8 cellular contexts compared by ENCODE assay signal in genomic region chr15:41558400-41559238, GRCh38. TPM values are rescaled to one million over a fixed set of nuclear protein-coding genes. Genes with fewer than 3 reads are reported as not detected.
DNase-seq lines count a peak whose midpoint lies in the region; ATAC-seq, FAIRE-seq and TF ChIP-seq lines count a peak whose summit lies in the region.

TSS of gene TYRO3 (plus strand) at chr15:41559212. CDS start at chr15:41559258, 46 bp downstream.

- TF ChIP-seq CTCF in IMR-90 (conservative IDR thresholded peaks at IDR 0.05; ENCODE audit: low read depth, low read length), result 0 out of 2 replicates have a peak, but pooled peaks have one; percentile 12
- no peak for TF ChIP-seq CTCF in bronchial epithelial cell (IDR thresholded peaks at IDR 0.05; ENCODE audit: insufficient read depth, low read length, severe bottlenecking)
- peak in 1 of 3 experiments; percentile 34 for TF ChIP-seq CTCF in keratinocyte (optimal IDR thresholded peaks at IDR 0.05 in 1 of 3, IDR thresholded peaks at IDR 0.05 in 1 of 3, conservative IDR thresholded peaks at IDR 0.05 in 1 of 3; ENCODE audit: extremely low read depth in 1 of 3, insufficient read depth in 2 of 3, low read length in 3 of 3)

- H3K4me3 ChIP-seq in IMR-90 (ENCODE audit: insufficient read depth, low read depth, low read length) (peak within 1 kb of the TSS; percentile 62), bronchial epithelial cell (ENCODE audit: low read depth, low read length) (peak within 1 kb of the TSS; percentile 51), keratinocyte (ENCODE audit: control insufficient read depth in 2 of 3, extremely low read depth in 1 of 3, insufficient read depth in 2 of 3, low read depth in 1 of 3, low read length in 3 of 3) (peak within 1 kb of the TSS; percentile 44 to 60 (median 46))

- peak within 1 kb of the TSS; percentile 86 for H3K4ac ChIP-seq in IMR-90 (ENCODE audit: low read depth, low read length)

- DNase-seq in DMS53 treated with DMSO at 0.1 percent for 48 hours (lab: John Stamatoyannopoulos, UW; ENCODE audit: unreplicated experiment) (peak; percentile 12), IMR-90 (no peak), bronchial epithelial cell (ENCODE audit: low read depth) (no peak), keratinocyte (ENCODE audit: low read depth, low spot score) (no peak), Kasumi-1 (lab: John Stamatoyannopoulos, UW) (no peak)
- peak; percentile 38 for DNase-seq in activated CD4-positive, CD25-positive, alpha-beta regulatory T cell treated with anti-CD3 and anti-CD28 coated beads, Interleukin-2, amount 50 U/mL, for 16 hours (ENCODE audit: low read depth, low spot score)
- peak; percentile 74 for DNase-seq in stimulated activated CD4-positive, alpha-beta T cell treated with anti-CD3 and anti-CD28 coated beads, Interleukin-12 subunit alpha, Interleukin-12 subunit beta, amount 100 ng/mL, for 4 hours

- peaks cover 13% of the 10 kb centered on the region; the same call in 1 of the 2 replicates for H4K20me1 ChIP-seq in IMR-90 (ENCODE audit: insufficient read depth, low read length)
- no peaks in the 10 kb centered on the region for H4K20me1 ChIP-seq in keratinocyte (ENCODE audit: control insufficient read depth, extremely low read depth, insufficient read depth, low read length)

- peak within 1 kb of the TSS; percentile 50 for H3K14ac ChIP-seq in IMR-90 (replicated peaks; ENCODE audit: low read depth, low read length)

- H2BK15ac ChIP-seq in IMR-90 (ENCODE audit: low read depth, low read length), result peak within 1 kb of the TSS; percentile 19; the same call in 1 of the 3 replicates

- TF ChIP-seq RAD21 in IMR-90 (IDR thresholded peaks at IDR 0.05; ENCODE audit: low read length), result no peak

- FAIRE-seq in bronchial epithelial cell (lab: Jason Lieb, UNC) (no peak), keratinocyte (lab: Jason Lieb, UNC) (no peak)

- no peak within 1 kb of the TSS; the same call in 1 of the 2 replicates for H2BK20ac ChIP-seq in IMR-90 (ENCODE audit: low read depth, low read length)

- no peak for TF ChIP-seq POLR2A in IMR-90 (IDR thresholded peaks at IDR 0.05; ENCODE audit: low read depth, low read length)

- ATAC-seq in IMR-90 (ENCODE audit: low read depth) (peak; percentile 82), GM21723 (IDR thresholded peaks at IDR 0.05; ENCODE audit: unreplicated experiment) (no peak)

- peak within 1 kb of the TSS; percentile 49; the same call in 1 of the 2 replicates for H4K91ac ChIP-seq in IMR-90 (ENCODE audit: insufficient read depth, low read depth, low read length)

- peak within 1 kb of the TSS; percentile 43 for H2AK5ac ChIP-seq in IMR-90 (ENCODE audit: low read depth, low read length)

- peak within 1 kb of the TSS; percentile 10 for H3K56ac ChIP-seq in IMR-90 (ENCODE audit: extremely low read depth, insufficient read depth, low read length)

- intact Hi-C loops in IMR-90 (cut with micrococcal nuclease), result loop anchor here (5.0 to 10.0 kb wide), 3 partner anchors 44 to 186 kb away; no protein-coding TSS in a partner anchor

- peak within 1 kb of the TSS; percentile 31; the same call in 1 of the 2 replicates for H3K27ac ChIP-seq in IMR-90 (ENCODE audit: insufficient read depth, low read length)
- H3K27ac ChIP-seq in keratinocyte (ENCODE audit: control insufficient read depth, insufficient read depth, low read length), result no peak within 1 kb of the TSS

- H3K4me1 ChIP-seq in IMR-90 (ENCODE audit: control insufficient read depth, insufficient read depth, low read length), result peaks cover 27% of the 10 kb centered on the region
- peaks cover 11% of the 10 kb centered on the region for H3K4me1 ChIP-seq in keratinocyte (ENCODE audit: control insufficient read depth, extremely low read depth, insufficient read depth, low read length)

- CTCF ChIA-PET in IMR-90 (lab: Yijun Ruan, JAX), result interaction anchor here (0.7 to 1.2 kb wide), 9 partner anchors 10 to 473 kb away, joined by 3 to 8 read pairs (median 4); partner anchors contain the start of gene MAPKBP1

- in situ Hi-C loops in IMR-90 (cut with MboI; ENCODE audit: low sequenced_read_pairs), result no loop called here

- POLR2A ChIA-PET in IMR-90 (lab: Charles Lee; ENCODE audit: unreplicated experiment), result no interaction called here

- peaks cover 16% of the 10 kb centered on the region; the same call in 1 of the 2 replicates for H3K9me1 ChIP-seq in IMR-90 (ENCODE audit: insufficient read depth, low read length)
- no peaks in the 10 kb centered on the region for H3K9me1 ChIP-seq in keratinocyte (ENCODE audit: control insufficient read depth, extremely low read depth, insufficient read depth, low read length)

- H3K79me1 ChIP-seq in IMR-90 (ENCODE audit: low read depth in 1 of 2, low read length in 2 of 2), result peaks cover 8 to 22% of the 10 kb centered on the region in 2 experiments

- peak within 1 kb of the TSS; percentile 43 for H2BK5ac ChIP-seq in IMR-90 (ENCODE audit: low read depth, low read length, poor library complexity, severe bottlenecking)

- no TSS peak for BruUV-seq in IMR-90 (replicated peaks; lab: Mats Ljungman, UMichigan)

- H4K8ac ChIP-seq in IMR-90 (ENCODE audit: low read depth in 2 of 2, low read length in 2 of 2), result peak within 1 kb of the TSS in 1 of 2 experiments; percentile 60; a peak in 2 of 4 replicates

- H3K36me3 ChIP-seq in IMR-90 (ENCODE audit: control insufficient read depth, insufficient read depth, low read length) (no peaks in the 10 kb centered on the region; the same call in 1 of the 2 replicates), bronchial epithelial cell (ENCODE audit: control insufficient read depth, insufficient read depth, low read length) (no peaks in the 10 kb centered on the region), keratinocyte (ENCODE audit: control insufficient read depth in 2 of 2, extremely low read depth in 1 of 2, insufficient read depth in 2 of 2, low read length in 2 of 2) (peaks cover 0 to 6% of the 10 kb centered on the region in 2 experiments)

- peak within 1 kb of the TSS; percentile 68 for H2BK120ac ChIP-seq in IMR-90 (ENCODE audit: low read depth, low read length)

- no peak within 1 kb of the TSS; the same call in 1 of the 2 replicates for H4K5ac ChIP-seq in IMR-90 (ENCODE audit: low read depth, low read length)

- 2% methylated on average over 28 of the region's 81 CpGs; no CpG with 5 or more reads in 1 of the 2 experiments for WGBS in IMR-90 (ENCODE audit: extremely low coverage in 2 of 2, insufficient read length in 1 of 2), 2 experiments

- H3K27me3 ChIP-seq in IMR-90 (ENCODE audit: control insufficient read depth, insufficient read depth, low read length), result no peaks in the 10 kb centered on the region
- peaks cover 3% of the 10 kb centered on the region for H3K27me3 ChIP-seq in bronchial epithelial cell (ENCODE audit: control insufficient read depth, insufficient read depth, low read length)
- H3K27me3 ChIP-seq in keratinocyte (ENCODE audit: control insufficient read depth, extremely low read depth, insufficient read depth, low read length), result no peaks in the 10 kb centered on the region

- dilution Hi-C loops in IMR-90 (cut with HindIII; ENCODE audit: low sequenced_read_pairs, unreplicated experiment), result no loop called here
- dilution Hi-C loops in keratinocyte (cut with MboI; ENCODE audit: extremely low pct_ligation_motif_present, low sequenced_read_pairs), result no loop called here

- H2AFZ ChIP-seq in IMR-90 (replicated peaks; ENCODE audit: low read length, poor library complexity) (peak within 1 kb of the TSS; percentile 93), keratinocyte (ENCODE audit: control insufficient read depth, low read length) (peak within 1 kb of the TSS; percentile 75)

- no peaks in the 10 kb centered on the region for H3K9me3 ChIP-seq in IMR-90 (ENCODE audit: control insufficient read depth, insufficient read depth, low read length)
- H3K9me3 ChIP-seq in keratinocyte (ENCODE audit: control insufficient read depth, low read depth, low read length), result no peaks in the 10 kb centered on the region

- H3K4me2 ChIP-seq in IMR-90 (ENCODE audit: low read depth, low read length), result peak within 1 kb of the TSS; percentile 92
- H3K4me2 ChIP-seq in keratinocyte (ENCODE audit: control insufficient read depth, extremely low read depth, insufficient read depth, low read depth, low read length), result peak within 1 kb of the TSS; percentile 83

- no peak within 1 kb of the TSS for H3K18ac ChIP-seq in IMR-90 (ENCODE audit: low read depth, low read length)

- H2AK9ac ChIP-seq in IMR-90 (replicated peaks; ENCODE audit: low read depth, low read length, poor library complexity), result peak within 1 kb of the TSS; percentile 97

- H3K23ac ChIP-seq in IMR-90 (ENCODE audit: low read depth, low read length), result peak within 1 kb of the TSS; percentile 76

- no peaks in the 10 kb centered on the region for H3K79me2 ChIP-seq in keratinocyte (ENCODE audit: control insufficient read depth, insufficient read depth, low read length)

- H3K9ac ChIP-seq in IMR-90 (ENCODE audit: low read depth, low read length), result peak within 1 kb of the TSS; percentile 68
- H3K9ac ChIP-seq in keratinocyte (ENCODE audit: control insufficient read depth, extremely low read depth, insufficient read depth, low read length), result peak within 1 kb of the TSS; percentile 4

TF ChIP-seq in IMR-90, 13 proteins besides CTCF, POLR2A, EP300 and RAD21 (continues in another document):
- TF ChIP-seq MAFK (IDR thresholded peaks at IDR 0.05; ENCODE audit: low read depth, low read length) (no peak), SMC3 (IDR thresholded peaks at IDR 0.05; ENCODE audit: low read depth, low read length) (0 out of 2 replicates have a peak, but pooled peaks have one; percentile 14), MAZ (IDR thresholded peaks at IDR 0.05; ENCODE audit: borderline replicate concordance, low read depth, low read length) (peak; percentile 67), RFX5 (IDR thresholded peaks at IDR 0.05; ENCODE audit: low read depth, low read length) (no peak)

RNA-seq across cellular contexts. Expression of gene TYRO3, which starts in this region (rescaled TPM):
- total RNA-seq in IMR-90 (2012; rRNA removed), result 10.6 and 11.5 TPM in 2 replicates
- polyA plus RNA-seq in IMR-90 (2012; rRNA removed), result 15.1 and 18.4 TPM in 2 replicates
- polyA plus RNA-seq in IMR-90 (2012; cell fraction: cytosol; rRNA removed), result 3.8 and 10.2 TPM in 2 replicates
- polyA plus RNA-seq in IMR-90 (2012; cell fraction: nucleus; rRNA removed; ENCODE audit: low replicate concordance), result 10.8 and 15.1 TPM in 2 replicates
- total RNA-seq in bronchial epithelial cell, result 3.9 and 11.4 TPM in 2 replicates
- 7.1 to 13.5 TPM (median 9.0 TPM) in 3 replicates for polyA plus RNA-seq in keratinocyte
- 23.1 TPM for polyA plus RNA-seq in keratinocyte (2011; ENCODE audit: low read depth)
- polyA plus RNA-seq in keratinocyte (2011; cell fraction: cytosol; rRNA removed), result 6.4 and 6.5 TPM in 2 replicates
- polyA plus RNA-seq in keratinocyte (2011; cell fraction: nucleus; rRNA removed), result 14.5 and 15.6 TPM in 2 replicates
- polyA plus RNA-seq in keratinocyte (2012; ENCODE audit: low replicate concordance), result 8.9 and 24.2 TPM in 2 replicates
- polyA minus RNA-seq in keratinocyte, result 19.6 to 47.6 TPM (median 20.1 TPM) in 3 replicates
- 26.7 TPM for polyA minus RNA-seq in keratinocyte (2011; cell fraction: cytosol; rRNA and poly(A)+ RNA removed)
- 12.1 and 15.8 TPM in 2 replicates for polyA minus RNA-seq in keratinocyte (2011; cell fraction: nucleus; rRNA and poly(A)+ RNA removed)

Comparison
In these comparisons a context has a peak if more than half of its experiments do, and no peak if none do; other contexts are left out.
1. DNase-seq: peak in DMS53 treated with DMSO at 0.1 percent for 48 hours (single experiment), activated CD4-positive, CD25-positive, alpha-beta regulatory T cell treated with anti-CD3 and anti-CD28 coated beads, Interleukin-2, amount 50 U/mL, for 16 hours (single experiment) and stimulated activated CD4-positive, alpha-beta T cell treated with anti-CD3 and anti-CD28 coated beads, Interleukin-12 subunit alpha, Interleukin-12 subunit beta, amount 100 ng/mL, for 4 hours (single experiment); none in IMR-90 (single experiment), bronchial epithelial cell (single experiment), keratinocyte (single experiment) and Kasumi-1 (0 of 2).
2. Peak in every context shown above with its lines, with median percentiles within 50 percentile points of each other: H3K4me3 ChIP-seq.